8 cellular contexts compared by ENCODE assay signal in the genomic region with DNA sequence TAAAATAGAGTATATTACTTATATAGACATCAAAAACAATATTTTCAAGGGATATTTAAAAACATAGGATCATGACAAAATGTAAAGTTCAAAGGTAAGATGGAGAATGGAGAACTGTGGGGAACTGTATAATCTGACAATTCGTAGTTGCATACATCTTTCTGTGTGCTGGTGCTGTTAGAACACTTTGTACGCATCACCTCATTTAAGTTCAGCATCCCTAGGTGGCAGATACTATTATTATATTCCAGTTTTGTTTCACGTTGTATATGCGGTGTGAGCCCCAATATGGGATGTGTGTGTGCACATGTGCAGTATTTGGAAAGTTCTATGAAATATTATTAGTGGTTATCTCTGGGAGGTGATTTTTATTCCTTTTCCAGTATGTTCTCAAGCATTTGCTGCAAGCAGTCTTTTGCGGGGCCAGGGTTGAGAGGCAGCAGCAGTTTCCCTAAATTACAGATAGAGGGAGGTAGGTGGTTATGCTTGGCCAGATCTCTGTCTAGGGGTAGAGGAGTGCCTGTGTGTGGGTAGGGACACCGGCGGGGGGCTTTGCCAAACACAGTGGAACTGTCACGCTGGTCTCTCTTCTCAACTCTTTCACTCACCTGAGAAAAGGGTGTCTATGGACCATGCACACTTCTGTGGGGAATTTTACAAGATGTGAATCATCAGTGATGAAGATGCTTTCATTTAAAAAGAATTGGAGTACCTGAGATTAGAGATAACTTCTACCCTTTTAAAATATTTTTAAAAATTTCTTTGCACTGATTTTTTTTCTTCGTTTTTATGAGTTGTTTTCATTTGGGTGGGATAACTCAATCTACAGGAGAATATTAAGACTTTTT. TPM values are rescaled to one million over a fixed set of nuclear protein-coding genes. Genes with fewer than 3 reads are reported as not detected.
DNase-seq lines count a peak whose midpoint lies in the region; ATAC-seq lines count a peak whose summit lies in the region.

No MANE protein-coding gene starts in this region.

- no peaks in the 10 kb centered on the region for H3K4me1 ChIP-seq in CD4-positive, CD25-positive, alpha-beta regulatory T cell (ENCODE audit: control insufficient read depth, insufficient read depth, low read length, poor library complexity, severe bottlenecking)

- no peaks in the 10 kb centered on the region for H3K36me3 Mint-ChIP-seq in CD4-positive, CD25-positive, alpha-beta regulatory T cell
- no peaks in the 10 kb centered on the region for H3K36me3 Mint-ChIP-seq in activated CD8-positive, alpha-beta T cell treated with anti-CD3 and anti-CD28 coated beads, Interleukin-2, amount 10 ng/mL, durations not matched to agents 7 days and 5 days (ENCODE audit: low read depth)

- H3K9me3 Mint-ChIP-seq in CD4-positive, CD25-positive, alpha-beta regulatory T cell: peaks cover 0 to 2% (median 0%) of the 10 kb centered on the region in 7 donors
- no peaks in the 10 kb centered on the region for H3K9me3 Mint-ChIP-seq in activated CD8-positive, alpha-beta T cell treated with anti-CD3 and anti-CD28 coated beads, Interleukin-2, amount 10 ng/mL, durations not matched to agents 7 days and 5 days (ENCODE audit: insufficient read depth)

- H3K27me3 Mint-ChIP-seq in CD4-positive, CD25-positive, alpha-beta regulatory T cell: peaks cover 24% of the 10 kb centered on the region
- H3K27me3 Mint-ChIP-seq in activated CD8-positive, alpha-beta T cell treated with anti-CD3 and anti-CD28 coated beads, Interleukin-2, amount 10 ng/mL, durations not matched to agents 7 days and 5 days (ENCODE audit: low read depth): peaks cover 25% of the 10 kb centered on the region

- H3K27ac Mint-ChIP-seq in CD4-positive, CD25-positive, alpha-beta regulatory T cell: peak overlapping the region in 2 of 3 donors; percentile 23 to 43
- H3K27ac Mint-ChIP-seq in activated CD8-positive, alpha-beta T cell treated with anti-CD3 and anti-CD28 coated beads, Interleukin-2, amount 10 ng/mL, durations not matched to agents 7 days and 5 days: no peak overlapping the region

- peaks cover 5 to 12% (median 8%) of the 10 kb centered on the region in 4 donors for H3K4me1 Mint-ChIP-seq in CD4-positive, CD25-positive, alpha-beta regulatory T cell
- H3K4me1 Mint-ChIP-seq in activated CD8-positive, alpha-beta T cell treated with anti-CD3 and anti-CD28 coated beads, Interleukin-2, amount 10 ng/mL, durations not matched to agents 7 days and 5 days (ENCODE audit: low read depth): peaks cover 6% of the 10 kb centered on the region

- H3K4me3 Mint-ChIP-seq in CD4-positive, CD25-positive, alpha-beta regulatory T cell: no peak overlapping the region
- no peak overlapping the region for H3K4me3 Mint-ChIP-seq in activated CD8-positive, alpha-beta T cell treated with anti-CD3 and anti-CD28 coated beads, Interleukin-2, amount 10 ng/mL, durations not matched to agents 7 days and 5 days

- no peaks in the 10 kb centered on the region for H3K9me3 ChIP-seq in CD4-positive, CD25-positive, alpha-beta regulatory T cell (ENCODE audit: control insufficient read depth in 2 of 2, low read length in 2 of 2)

- peak; percentile 2 to 48 (median 37) for DNase-seq in CD4-positive, CD25-positive, alpha-beta regulatory T cell
- DNase-seq in NCI-H1694 (lab: John Stamatoyannopoulos, UW) (peak; percentile 11), germinal center (ENCODE audit: low spot score) (peak; percentile 54), renal cortical epithelial cell (ENCODE audit: low read depth) (peak; percentile 15), KG1 (lab: John Stamatoyannopoulos, UW) (no peak), NCI-H2171 (lab: John Stamatoyannopoulos, UW) (no peak)
- peak; percentile 56 for DNase-seq in activated CD8-positive, alpha-beta T cell treated with anti-CD3 and anti-CD28 coated beads, Interleukin-2, amount 10 ng/mL, durations not matched to agents 7 days and 5 days

- POLR2A ChIA-PET in activated CD8-positive, alpha-beta T cell treated with anti-CD3 and anti-CD28 coated beads, Interleukin-2, amount 10 ng/mL, durations not matched to agents 7 days and 5 days (lab: Charles Lee): no interaction called here

- no peaks in the 10 kb centered on the region for H3K36me3 ChIP-seq in CD4-positive, CD25-positive, alpha-beta regulatory T cell (ENCODE audit: control insufficient read depth, insufficient read depth, low read length)

- peak; percentile 79 to 87 for ATAC-seq in CD4-positive, CD25-positive, alpha-beta regulatory T cell (ENCODE audit: low read depth in 2 of 2)
- peak; percentile 66 for ATAC-seq in GM21381 (IDR thresholded peaks at IDR 0.05; ENCODE audit: unreplicated experiment)
- peak; percentile 93 for ATAC-seq in activated CD8-positive, alpha-beta T cell treated with anti-CD3 and anti-CD28 coated beads, Interleukin-2, amount 10 ng/mL, durations not matched to agents 7 days and 5 days

- H3K27ac ChIP-seq in CD4-positive, CD25-positive, alpha-beta regulatory T cell (ENCODE audit: insufficient read depth, low read length, poor library complexity, severe bottlenecking): no peak overlapping the region

- no peak overlapping the region for H3K4me3 ChIP-seq in CD4-positive, CD25-positive, alpha-beta regulatory T cell (ENCODE audit: low read depth, low read length)

- no peaks in the 10 kb centered on the region for H3K27me3 ChIP-seq in CD4-positive, CD25-positive, alpha-beta regulatory T cell (ENCODE audit: control insufficient read depth, insufficient read depth, low read length)

- CTCF ChIA-PET in activated CD8-positive, alpha-beta T cell treated with anti-CD3 and anti-CD28 coated beads, Interleukin-2, amount 10 ng/mL, durations not matched to agents 7 days and 5 days (lab: Charles Lee): interaction anchor here (0.8 to 1.1 kb wide), 2 partner anchors 58 to 123 kb away, joined by 3 read pairs; no protein-coding TSS in a partner anchor

RNA-seq across cellular contexts. Expression of a gene that starts 55.6 kb away (rescaled TPM):
- total RNA-seq in CD4-positive, CD25-positive, alpha-beta regulatory T cell: 80.4 TPM
- polyA plus RNA-seq in CD4-positive, CD25-positive, alpha-beta regulatory T cell: 100 to 1,000 TPM; 299 to 544 (median 380) TPM
- total RNA-seq in activated CD8-positive, alpha-beta T cell treated with anti-CD3 and anti-CD28 coated beads, Interleukin-2, amount 10 ng/mL, durations not matched to agents 7 days and 5 days: 10 to 100 TPM; 71.0 to 75.4 TPM
- total RNA-seq in renal cortical epithelial cell: 0.85 and 5.6 TPM in 2 replicates

Comparison
In these comparisons a context has a peak if more than half of its experiments do, and no peak if none do; other contexts are left out.
1. DNase-seq: peak in CD4-positive, CD25-positive, alpha-beta regulatory T cell (3 of 3), NCI-H1694 (single experiment), activated CD8-positive, alpha-beta T cell treated with anti-CD3 and anti-CD28 coated beads, Interleukin-2, amount 10 ng/mL, durations not matched to agents 7 days and 5 days (single experiment), germinal center (single experiment) and renal cortical epithelial cell (single experiment); none in KG1 (single experiment) and NCI-H2171 (single experiment).
2. RNA of a gene that starts 55.6 kb away (total RNA-seq): 80.4 TPM in CD4-positive, CD25-positive, alpha-beta regulatory T cell (single experiment) and 71.0 to 75.4 TPM in activated CD8-positive, alpha-beta T cell treated with anti-CD3 and anti-CD28 coated beads, Interleukin-2, amount 10 ng/mL, durations not matched to agents 7 days and 5 days; 0.85 to 5.6 TPM in renal cortical epithelial cell; every median in the first group is over 10 times any median in the second.
3. Peak in every context shown above with its lines, with median percentiles within 50 percentile points of each other: ATAC-seq.